ENCODE assay signal across 10 cellular contexts in the genomic region with DNA sequence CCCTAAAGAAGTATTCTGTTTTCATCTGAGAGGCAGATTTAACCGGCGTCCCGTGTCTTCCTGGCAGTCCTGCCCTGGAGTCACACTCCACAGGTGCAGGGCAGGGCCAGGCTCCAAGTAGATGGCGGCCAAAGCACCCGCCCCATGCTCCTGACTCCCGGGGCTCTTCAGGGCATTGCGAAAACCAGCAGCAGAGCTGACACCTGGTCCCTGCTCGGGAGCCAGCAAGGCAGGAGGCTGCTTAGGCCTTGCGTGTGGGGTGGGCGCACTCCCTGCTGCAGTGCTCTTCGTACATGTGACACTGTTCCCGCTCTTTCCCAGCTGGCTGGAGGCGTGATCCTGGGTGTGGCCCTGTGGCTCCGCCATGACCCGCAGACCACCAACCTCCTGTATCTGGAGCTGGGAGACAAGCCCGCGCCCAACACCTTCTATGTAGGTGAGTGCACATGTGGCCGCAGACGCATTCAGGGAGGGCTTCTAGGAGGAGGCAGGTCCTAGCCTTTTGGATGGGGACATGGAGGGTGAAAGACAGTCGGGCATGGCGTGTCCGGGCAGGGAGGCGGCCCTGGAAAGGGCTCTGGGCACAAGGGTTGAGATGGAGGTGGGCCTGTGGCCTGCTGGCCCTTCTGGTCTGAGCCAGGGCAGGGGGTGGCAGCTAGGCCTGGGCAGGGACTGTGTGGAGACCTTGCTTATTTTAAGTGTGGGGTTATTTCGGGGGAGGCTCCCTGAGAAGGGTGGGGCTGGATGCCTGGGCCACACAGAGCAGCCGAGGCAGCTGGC. TPM values are rescaled to one million over a fixed set of nuclear protein-coding genes. Genes with fewer than 3 reads are reported as not detected.
A peak's percentile ranks its signal among the peaks of the same experiment; 100 is the strongest.
DNase-seq lines count a peak whose midpoint lies in the region; ATAC-seq, FAIRE-seq and TF ChIP-seq lines count a peak whose summit lies in the region.
"Had no signal": no experiment of that assay in that cellular context is flagged by ENCODE, and none has a peak within 500 bp of the region (broad histone marks: within the 10 kb centered on the region; RNA-seq: fewer than 3 reads in every experiment).

No MANE protein-coding gene starts in this region.

- peaks cover 90% of the 10 kb centered on the region for H3K79me2 ChIP-seq in keratinocyte (ENCODE audit: control insufficient read depth, insufficient read depth, low read length)

- peak overlapping the region; percentile 45; the same call in 1 of the 2 replicates for H3K27ac ChIP-seq in HUES6 (ENCODE audit: low read depth, low read length)
- H3K27ac ChIP-seq in keratinocyte (ENCODE audit: control insufficient read depth, insufficient read depth, low read length), result peak overlapping the region; percentile 26
- H3K27ac ChIP-seq: SJCRH30 had no signal

- H3K9ac ChIP-seq in HUES6 (ENCODE audit: low read length) (peak overlapping the region; percentile 58), adipocyte (ENCODE audit: low read length) (peak overlapping the region; percentile 41), keratinocyte (ENCODE audit: control insufficient read depth, extremely low read depth, insufficient read depth, low read length) (peak overlapping the region; percentile 19)

- dilution Hi-C loops in keratinocyte (cut with MboI; ENCODE audit: extremely low pct_ligation_motif_present, low sequenced_read_pairs), result no loop called here

- H3K4me2 ChIP-seq in keratinocyte (ENCODE audit: control insufficient read depth, extremely low read depth, insufficient read depth, low read depth, low read length), result peak overlapping the region; percentile 51

- H3K9me1 ChIP-seq in keratinocyte (ENCODE audit: control insufficient read depth, extremely low read depth, insufficient read depth, low read length), result no peaks in the 10 kb centered on the region

- H3K9me3 Mint-ChIP-seq in stimulated activated effector memory CD8-positive, alpha-beta T cell treated with anti-CD3 and anti-CD28 coated beads, Interleukin-12 subunit alpha, Interleukin-12 subunit beta, amount 100 ng/mL, for 72 hours, result no peaks in the 10 kb centered on the region

- peaks cover 37% of the 10 kb centered on the region for H3K4me1 ChIP-seq in HUES6 (ENCODE audit: control insufficient read depth, insufficient read depth, low read length)
- H3K4me1 ChIP-seq in adipocyte (ENCODE audit: control insufficient read depth, insufficient read depth, low read length), result peaks cover 34% of the 10 kb centered on the region
- peaks cover 37% of the 10 kb centered on the region for H3K4me1 ChIP-seq in keratinocyte (ENCODE audit: control insufficient read depth, extremely low read depth, insufficient read depth, low read length)

- peaks cover 49% of the 10 kb centered on the region for H3K36me3 ChIP-seq in HUES6 (ENCODE audit: control insufficient read depth, insufficient read depth, low read length)
- peaks cover 31% of the 10 kb centered on the region for H3K36me3 ChIP-seq in adipocyte (ENCODE audit: control insufficient read depth, insufficient read depth, low read length, severe bottlenecking)
- peaks cover 29 to 45% of the 10 kb centered on the region in 2 experiments for H3K36me3 ChIP-seq in keratinocyte (ENCODE audit: control insufficient read depth in 2 of 2, extremely low read depth in 1 of 2, insufficient read depth in 2 of 2, low read length in 2 of 2)
- H3K36me3 ChIP-seq: SJCRH30 had no signal

- H3K4me1 Mint-ChIP-seq in stimulated activated effector memory CD8-positive, alpha-beta T cell treated with anti-CD3 and anti-CD28 coated beads, Interleukin-12 subunit alpha, Interleukin-12 subunit beta, amount 100 ng/mL, for 72 hours, result peaks cover 54% of the 10 kb centered on the region

- FAIRE-seq in keratinocyte (lab: Jason Lieb, UNC), result no peak

- H3K4me3 ChIP-seq in HUES6 (ENCODE audit: low read depth, low read length) (no peak overlapping the region), adipocyte (ENCODE audit: low read length) (no peak overlapping the region), keratinocyte (ENCODE audit: control insufficient read depth in 2 of 3, extremely low read depth in 1 of 3, insufficient read depth in 2 of 3, low read depth in 1 of 3, low read length in 3 of 3) (no peak overlapping the region)
- H3K4me3 ChIP-seq: SJCRH30 had no signal

- H4K20me1 ChIP-seq in keratinocyte (ENCODE audit: control insufficient read depth, extremely low read depth, insufficient read depth, low read length), result peaks cover 41% of the 10 kb centered on the region

- no peaks in the 10 kb centered on the region for H3K9me3 ChIP-seq in HUES6 (ENCODE audit: control insufficient read depth, insufficient read depth, low read depth, low read length)
- no peaks in the 10 kb centered on the region for H3K9me3 ChIP-seq in adipocyte (ENCODE audit: control insufficient read depth, low read length)
- H3K9me3 ChIP-seq in keratinocyte (ENCODE audit: control insufficient read depth, low read depth, low read length), result no peaks in the 10 kb centered on the region
- H3K9me3 ChIP-seq: SJCRH30 had no signal

- peak overlapping the region; percentile 91 for H3K27ac Mint-ChIP-seq in stimulated activated effector memory CD8-positive, alpha-beta T cell treated with anti-CD3 and anti-CD28 coated beads, Interleukin-12 subunit alpha, Interleukin-12 subunit beta, amount 100 ng/mL, for 72 hours

- H3K36me3 Mint-ChIP-seq in stimulated activated effector memory CD8-positive, alpha-beta T cell treated with anti-CD3 and anti-CD28 coated beads, Interleukin-12 subunit alpha, Interleukin-12 subunit beta, amount 100 ng/mL, for 72 hours, result peaks cover 41% of the 10 kb centered on the region

- no peak for DNase-seq in adipocyte (ENCODE audit: low read depth)
- DNase-seq in keratinocyte (ENCODE audit: low read depth, low spot score), result no peak
- DNase-seq in stimulated activated effector memory CD8-positive, alpha-beta T cell treated with anti-CD3 and anti-CD28 coated beads, Interleukin-12 subunit alpha, Interleukin-12 subunit beta, amount 100 ng/mL, for 72 hours (ENCODE audit: low spot score in 2 of 2), result no peak
- DNase-seq in SIG-M5 treated with dmso at 0.1 percent for 504 hours (lab: John Stamatoyannopoulos, UW; ENCODE audit: unreplicated experiment), result no peak
- DNase-seq in amygdala (lab: John Stamatoyannopoulos, UW), result no peak
- DNase-seq: effector memory CD4-positive, alpha-beta T cell had no signal

- no peak overlapping the region for H2AFZ ChIP-seq in keratinocyte (ENCODE audit: control insufficient read depth, low read length)

- peak overlapping the region; percentile 36 for H3K4me3 Mint-ChIP-seq in stimulated activated effector memory CD8-positive, alpha-beta T cell treated with anti-CD3 and anti-CD28 coated beads, Interleukin-12 subunit alpha, Interleukin-12 subunit beta, amount 100 ng/mL, for 72 hours

- H3K27me3 ChIP-seq in HUES6 (ENCODE audit: control insufficient read depth, insufficient read depth, low read length) (no peaks in the 10 kb centered on the region), adipocyte (replicated peaks; ENCODE audit: control insufficient read depth, insufficient read depth, low read length) (no peaks in the 10 kb centered on the region), keratinocyte (ENCODE audit: control insufficient read depth, extremely low read depth, insufficient read depth, low read length) (no peaks in the 10 kb centered on the region)
- H3K27me3 ChIP-seq: SJCRH30 had no signal

- no peak for TF ChIP-seq CTCF in keratinocyte (optimal IDR thresholded peaks at IDR 0.05 in 1 of 3, IDR thresholded peaks at IDR 0.05 in 1 of 3, conservative IDR thresholded peaks at IDR 0.05 in 1 of 3; ENCODE audit: extremely low read depth in 1 of 3, insufficient read depth in 2 of 3, low read length in 3 of 3)

- no peak for ATAC-seq in stimulated activated effector memory CD8-positive, alpha-beta T cell treated with anti-CD3 and anti-CD28 coated beads, Interleukin-12 subunit alpha, Interleukin-12 subunit beta, amount 100 ng/mL, for 72 hours
- ATAC-seq in GM18868 (IDR thresholded peaks at IDR 0.05; ENCODE audit: unreplicated experiment) (no peak), GM21786 (IDR thresholded peaks at IDR 0.05; ENCODE audit: unreplicated experiment) (no peak)

RNA-seq across cellular contexts. Expression of a gene that starts 10.3 kb away (rescaled TPM):
- 15.9 to 27.1 TPM (median 18.6 TPM) in 3 replicates for polyA plus RNA-seq in keratinocyte
- polyA plus RNA-seq in keratinocyte (2011; ENCODE audit: low read depth), result 16.4 TPM
- polyA plus RNA-seq in keratinocyte (2011; cell fraction: cytosol; rRNA removed), result 9.5 and 26.4 TPM in 2 replicates
- 22.0 and 31.6 TPM in 2 replicates for polyA plus RNA-seq in keratinocyte (2011; cell fraction: nucleus; rRNA removed)
- polyA plus RNA-seq in keratinocyte (2012; ENCODE audit: low replicate concordance), result 38.2 and 40.2 TPM in 2 replicates
- polyA minus RNA-seq in keratinocyte, result 13.8 to 23.9 TPM (median 14.9 TPM) in 3 replicates
- 37.0 TPM for polyA minus RNA-seq in keratinocyte (2011; cell fraction: cytosol; rRNA and poly(A)+ RNA removed)
- 12.8 and 15.4 TPM in 2 replicates for polyA minus RNA-seq in keratinocyte (2011; cell fraction: nucleus; rRNA and poly(A)+ RNA removed)

RNA-seq across cellular contexts. Expression of a gene that starts 13.2 kb away (rescaled TPM):
- 194 to 429 TPM (median 320 TPM) in 3 replicates for polyA plus RNA-seq in keratinocyte
- 94.1 TPM for polyA plus RNA-seq in keratinocyte (2011; ENCODE audit: low read depth)
- 211 and 326 TPM in 2 replicates for polyA plus RNA-seq in keratinocyte (2011; cell fraction: cytosol; rRNA removed)
- 476 and 659 TPM in 2 replicates for polyA plus RNA-seq in keratinocyte (2011; cell fraction: nucleus; rRNA removed)
- polyA plus RNA-seq in keratinocyte (2012; ENCODE audit: low replicate concordance), result 517 and 572 TPM in 2 replicates
- 327 to 957 TPM (median 546 TPM) in 3 replicates for polyA minus RNA-seq in keratinocyte
- polyA minus RNA-seq in keratinocyte (2011; cell fraction: cytosol; rRNA and poly(A)+ RNA removed), result 543 TPM
- polyA minus RNA-seq in keratinocyte (2011; cell fraction: nucleus; rRNA and poly(A)+ RNA removed), result 405 and 451 TPM in 2 replicates

RNA-seq across cellular contexts. Expression of a gene that starts 54.0 kb away (rescaled TPM):
- polyA plus RNA-seq in keratinocyte, result not detected in 3 replicates
- not detected for polyA plus RNA-seq in keratinocyte (2011; ENCODE audit: low read depth)
- not detected in 2 replicates for polyA plus RNA-seq in keratinocyte (2011; cell fraction: cytosol; rRNA removed)
- polyA plus RNA-seq in keratinocyte (2011; cell fraction: nucleus; rRNA removed), result not detected in 2 replicates
- not detected in 2 replicates for polyA plus RNA-seq in keratinocyte (2012; ENCODE audit: low replicate concordance)
- polyA minus RNA-seq in keratinocyte, result 0.13 TPM in 1 of 3 replicates, not detected in the others
- not detected for polyA minus RNA-seq in keratinocyte (2011; cell fraction: cytosol; rRNA and poly(A)+ RNA removed)
- not detected in 2 replicates for polyA minus RNA-seq in keratinocyte (2011; cell fraction: nucleus; rRNA and poly(A)+ RNA removed)

RNA-seq across cellular contexts. Expression of a gene that starts 54.5 kb away (rescaled TPM):
- polyA plus RNA-seq in keratinocyte, result not detected in 3 replicates
- polyA plus RNA-seq in keratinocyte (2011; ENCODE audit: low read depth), result not detected
- polyA plus RNA-seq in keratinocyte (2011; cell fraction: cytosol; rRNA removed), result not detected in 2 replicates
- not detected in 2 replicates for polyA plus RNA-seq in keratinocyte (2011; cell fraction: nucleus; rRNA removed)
- not detected in 2 replicates for polyA plus RNA-seq in keratinocyte (2012; ENCODE audit: low replicate concordance)
- not detected in 3 replicates for polyA minus RNA-seq in keratinocyte
- not detected for polyA minus RNA-seq in keratinocyte (2011; cell fraction: cytosol; rRNA and poly(A)+ RNA removed)
- not detected in 2 replicates for polyA minus RNA-seq in keratinocyte (2011; cell fraction: nucleus; rRNA and poly(A)+ RNA removed)
